ENCODE assay signal across 1 cellular context in the genomic region with DNA sequence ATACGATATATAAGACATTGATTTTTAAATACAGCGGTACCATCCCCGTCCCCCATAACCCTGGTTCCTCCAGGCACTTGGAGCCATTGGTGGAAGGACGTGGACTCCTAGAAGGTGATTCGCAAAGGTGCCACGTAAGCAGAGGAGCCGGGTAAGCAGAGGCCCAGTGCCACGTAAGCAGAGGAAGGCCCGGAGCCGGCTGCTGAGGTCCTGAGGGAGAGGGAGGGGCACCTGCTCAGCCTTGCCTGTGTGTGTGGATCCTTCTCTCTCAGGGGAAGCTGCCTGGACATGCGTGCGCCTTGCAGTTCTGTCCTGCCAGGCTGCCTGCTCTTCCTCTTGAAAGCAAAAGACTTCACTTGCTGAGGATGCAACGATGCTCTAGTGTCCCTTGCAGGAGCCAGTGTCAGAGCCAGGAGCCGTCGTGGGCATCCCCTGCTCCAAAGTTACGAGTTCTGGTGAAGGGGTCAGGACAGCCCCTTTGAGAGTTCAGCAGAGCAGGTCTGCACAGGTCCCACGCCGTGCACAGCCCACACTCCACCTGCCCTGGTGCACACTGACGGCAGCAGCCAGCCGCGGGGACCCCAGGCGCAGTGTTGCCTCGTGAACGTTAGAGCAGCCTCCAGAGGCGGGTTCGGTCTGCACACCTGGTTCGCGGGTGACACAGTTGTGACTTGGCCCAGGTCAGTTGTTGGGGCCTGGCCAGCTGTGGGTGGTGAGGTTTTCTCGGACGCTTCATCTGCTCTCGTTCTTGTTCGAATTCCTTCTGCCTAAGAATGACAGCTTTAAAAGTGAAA.
TF ChIP-seq lines count a peak whose summit lies in the region.

No MANE protein-coding gene starts in this region.

TF ChIP-seq in HCT116, 20 proteins besides CTCF, POLR2A, EP300 and RAD21:
- TF ChIP-seq YY1 (IDR thresholded peaks at IDR 0.05; ENCODE audit: extremely low read depth, insufficient replicate concordance, low read depth, low read length) (no peak), SIN3A (IDR thresholded peaks at IDR 0.05; ENCODE audit: low read depth) (no peak), EGR1 (IDR thresholded peaks at IDR 0.05; ENCODE audit: low read depth) (no peak), ZNF274 (IDR thresholded peaks at IDR 0.05; ENCODE audit: low read depth, low read length) (no peak), JUND (IDR thresholded peaks at IDR 0.05) (no peak), CEBPB (IDR thresholded peaks at IDR 0.05; ENCODE audit: low read depth) (no peak), EZH2 (IDR thresholded peaks at IDR 0.05) (no peak), POLR2AphosphoS5 (IDR thresholded peaks at IDR 0.05; ENCODE audit: low read depth, low read length) (no peak), EZH2phosphoT487 (IDR thresholded peaks at IDR 0.05; ENCODE audit: borderline replicate concordance) (no peak), SP1 (IDR thresholded peaks at IDR 0.05; ENCODE audit: low read depth) (no peak), FOSL1 (IDR thresholded peaks at IDR 0.05; ENCODE audit: low read depth) (no peak), REST (IDR thresholded peaks at IDR 0.05; ENCODE audit: low read depth) (no peak), SRF (IDR thresholded peaks at IDR 0.05; ENCODE audit: low read depth) (no peak), CBX3 (IDR thresholded peaks at IDR 0.05; ENCODE audit: low read depth) (no peak), ELF1 (IDR thresholded peaks at IDR 0.05; ENCODE audit: borderline replicate concordance, low read depth) (no peak)
- TF ChIP-seq, protein P1, sequence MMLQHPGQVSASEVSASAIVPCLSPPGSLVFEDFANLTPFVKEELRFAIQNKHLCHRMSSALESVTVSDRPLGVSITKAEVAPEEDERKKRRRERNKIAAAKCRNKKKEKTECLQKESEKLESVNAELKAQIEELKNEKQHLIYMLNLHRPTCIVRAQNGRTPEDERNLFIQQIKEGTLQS (IDR thresholded peaks at IDR 0.05): no peak
- TF ChIP-seq, protein P2, sequence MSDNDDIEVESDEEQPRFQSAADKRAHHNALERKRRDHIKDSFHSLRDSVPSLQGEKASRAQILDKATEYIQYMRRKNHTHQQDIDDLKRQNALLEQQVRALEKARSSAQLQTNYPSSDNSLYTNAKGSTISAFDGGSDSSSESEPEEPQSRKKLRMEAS (IDR thresholded peaks at IDR 0.05): no peak
TF ChIP-seq in HCT116: peak in this region for 0.
